In the genomic region with DNA sequence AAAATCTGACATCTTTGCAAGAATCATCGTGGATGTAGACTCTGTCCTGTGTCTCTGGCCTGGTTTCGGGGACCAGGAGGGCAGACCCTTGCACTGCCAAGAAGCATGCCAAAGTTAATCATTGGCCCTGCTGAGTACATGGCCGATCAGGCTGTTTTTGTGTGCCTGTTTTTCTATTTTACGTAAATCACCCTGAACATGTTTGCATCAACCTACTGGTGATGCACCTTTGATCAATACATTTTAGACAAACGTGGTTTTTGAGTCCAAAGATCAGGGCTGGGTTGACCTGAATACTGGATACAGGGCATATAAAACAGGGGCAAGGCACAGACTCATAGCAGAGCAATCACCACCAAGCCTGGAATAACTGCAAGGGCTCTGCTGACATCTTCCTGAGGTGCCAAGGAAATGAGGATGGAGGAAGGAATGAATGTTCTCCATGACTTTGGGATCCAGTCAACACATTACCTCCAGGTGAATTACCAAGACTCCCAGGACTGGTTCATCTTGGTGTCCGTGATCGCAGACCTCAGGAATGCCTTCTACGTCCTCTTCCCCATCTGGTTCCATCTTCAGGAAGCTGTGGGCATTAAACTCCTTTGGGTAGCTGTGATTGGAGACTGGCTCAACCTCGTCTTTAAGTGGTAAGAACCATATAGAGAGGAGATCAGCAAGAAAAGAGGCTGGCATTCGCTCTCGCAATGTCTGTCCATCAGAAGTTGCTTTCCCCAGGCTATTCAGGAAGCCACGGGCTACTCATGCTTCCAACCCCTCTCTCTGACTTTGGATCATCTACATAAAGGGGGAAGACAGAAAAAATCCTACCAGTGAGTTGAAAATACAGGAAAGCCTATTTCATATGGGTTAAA, we compare ENCODE assay signal across 1 cellular context.
TF ChIP-seq lines count a peak whose summit lies in the region.

A gene (plus strand): TSS at position 340 of the 872 bp plus-strand sequence. CDS start 78 bp downstream, at position 418.

TF ChIP-seq in HepG2, 621 proteins besides CTCF, POLR2A, EP300 and RAD21 (continued from another document and continues in another):
- TF ChIP-seq, protein P1, sequence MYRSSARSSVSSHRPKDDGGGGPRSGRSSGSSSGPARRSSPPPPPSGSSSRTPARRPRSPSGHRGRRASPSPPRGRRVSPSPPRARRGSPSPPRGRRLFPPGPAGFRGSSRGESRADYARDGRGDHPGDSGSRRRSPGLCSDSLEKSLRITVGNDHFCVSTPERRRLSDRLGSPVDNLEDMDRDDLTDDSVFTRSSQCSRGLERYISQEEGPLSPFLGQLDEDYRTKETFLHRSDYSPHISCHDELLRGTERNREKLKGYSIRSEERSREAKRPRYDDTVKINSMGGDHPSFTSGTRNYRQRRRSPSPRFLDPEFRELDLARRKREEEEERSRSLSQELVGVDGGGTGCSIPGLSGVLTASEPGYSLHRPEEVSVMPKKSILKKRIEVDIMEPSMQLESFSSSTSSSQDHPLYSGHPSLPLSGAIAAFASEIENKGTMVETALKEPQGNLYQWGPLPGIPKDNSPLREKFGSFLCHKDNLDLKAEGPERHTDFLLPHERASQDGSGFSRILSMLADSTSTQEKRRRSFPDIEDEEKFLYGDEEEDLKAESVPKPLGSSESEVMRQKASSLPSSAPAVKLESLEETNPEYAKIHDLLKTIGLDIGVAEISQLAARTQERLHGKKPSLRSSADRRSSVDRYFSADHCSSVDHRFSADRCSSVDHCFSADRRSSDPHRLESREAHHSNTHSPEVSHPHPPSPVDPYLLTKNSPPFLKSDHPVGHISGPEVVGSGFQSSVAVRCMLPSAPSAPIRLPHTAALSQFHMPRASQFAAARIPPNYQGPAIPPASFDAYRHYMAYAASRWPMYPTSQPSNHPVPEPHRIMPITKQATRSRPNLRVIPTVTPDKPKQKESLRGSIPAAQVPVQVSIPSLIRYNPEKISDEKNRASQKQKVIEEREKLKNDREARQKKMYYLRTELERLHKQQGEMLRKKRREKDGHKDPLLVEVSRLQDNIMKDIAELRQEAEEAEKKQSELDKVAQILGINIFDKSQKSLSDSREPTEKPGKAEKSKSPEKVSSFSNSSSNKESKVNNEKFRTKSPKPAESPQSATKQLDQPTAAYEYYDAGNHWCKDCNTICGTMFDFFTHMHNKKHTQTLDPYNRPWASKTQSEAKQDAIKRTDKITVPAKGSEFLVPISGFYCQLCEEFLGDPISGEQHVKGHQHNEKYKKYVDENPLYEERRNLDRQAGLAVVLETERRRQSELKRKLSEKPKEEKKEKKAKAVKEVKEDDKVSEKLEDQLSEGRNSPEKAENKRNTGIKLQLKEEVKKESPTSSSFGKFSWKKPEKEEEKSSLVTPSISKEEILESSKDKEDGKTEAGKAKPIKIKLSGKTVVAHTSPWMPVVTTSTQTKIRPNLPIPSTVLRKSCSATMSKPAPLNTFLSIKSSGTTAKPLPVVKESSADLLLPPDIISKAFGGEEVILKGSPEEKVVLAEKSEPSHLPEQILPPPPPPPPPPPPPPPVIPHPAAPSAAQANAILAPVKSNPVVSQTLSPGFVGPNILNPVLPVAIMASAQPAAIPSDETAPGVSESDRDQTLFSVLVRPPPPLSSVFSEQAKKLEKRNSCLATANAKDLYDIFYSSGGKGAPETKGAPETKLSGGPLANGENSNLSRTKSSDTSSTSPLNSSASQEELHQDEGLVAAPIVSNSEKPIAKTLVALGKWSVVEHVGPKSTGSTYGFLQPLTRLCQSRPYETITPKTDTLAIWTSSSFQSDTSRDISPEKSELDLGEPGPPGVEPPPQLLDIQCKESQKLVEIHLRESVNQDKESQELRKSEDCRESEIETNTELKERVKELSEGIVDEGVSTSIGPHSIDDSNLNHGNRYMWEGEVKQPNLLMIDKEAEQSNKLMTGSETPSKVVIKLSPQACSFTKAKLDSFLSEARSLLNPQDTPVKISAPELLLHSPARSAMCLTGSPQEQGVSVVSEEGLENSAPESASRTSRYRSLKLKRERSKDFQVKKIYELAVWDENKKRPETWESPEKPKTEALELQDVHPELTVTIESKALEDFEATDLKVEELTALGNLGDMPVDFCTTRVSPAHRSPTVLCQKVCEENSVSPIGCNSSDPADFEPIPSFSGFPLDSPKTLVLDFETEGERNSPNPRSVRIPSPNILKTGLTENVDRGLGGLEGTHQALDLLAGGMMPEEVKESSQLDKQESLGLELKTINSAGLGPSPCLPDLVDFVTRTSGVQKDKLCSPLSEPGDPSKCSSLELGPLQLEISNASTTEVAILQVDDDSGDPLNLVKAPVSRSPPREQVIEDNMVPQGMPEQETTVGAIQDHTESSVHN (CRISPR knock-in tag; IDR thresholded peaks at IDR 0.05): no peak
- TF ChIP-seq, protein P2, sequence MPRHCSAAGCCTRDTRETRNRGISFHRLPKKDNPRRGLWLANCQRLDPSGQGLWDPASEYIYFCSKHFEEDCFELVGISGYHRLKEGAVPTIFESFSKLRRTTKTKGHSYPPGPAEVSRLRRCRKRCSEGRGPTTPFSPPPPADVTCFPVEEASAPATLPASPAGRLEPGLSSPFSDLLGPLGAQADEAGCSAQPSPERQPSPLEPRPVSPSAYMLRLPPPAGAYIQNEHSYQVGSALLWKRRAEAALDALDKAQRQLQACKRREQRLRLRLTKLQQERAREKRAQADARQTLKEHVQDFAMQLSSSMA (CRISPR knock-in tag; IDR thresholded peaks at IDR 0.05): no peak
- no peak for TF ChIP-seq KLF13 (CRISPR knock-in tag; IDR thresholded peaks at IDR 0.05)
- peak; percentile 59 for TF ChIP-seq SKI (IDR thresholded peaks at IDR 0.05; ENCODE audit: partially characterized antibody)
- peak; percentile 26 for TF ChIP-seq PHF5A (CRISPR knock-in tag; IDR thresholded peaks at IDR 0.05; ENCODE audit: low read depth, unreplicated experiment)
- no peak for TF ChIP-seq ZNF782 (CRISPR knock-in tag; IDR thresholded peaks at IDR 0.05; ENCODE audit: borderline replicate concordance)
- TF ChIP-seq TMF1 (CRISPR knock-in tag; IDR thresholded peaks at IDR 0.05; ENCODE audit: low read depth): no peak
- TF ChIP-seq IRX3 (CRISPR knock-in tag; IDR thresholded peaks at IDR 0.05; ENCODE audit: borderline replicate concordance, low read depth): no peak
- no peak for TF ChIP-seq PCBP2 (optimal IDR thresholded peaks at IDR 0.05; ENCODE audit: low read depth, low read length, poor library complexity, severe bottlenecking)
- no peak for TF ChIP-seq ZNF790 (CRISPR knock-in tag; IDR thresholded peaks at IDR 0.05; ENCODE audit: borderline replicate concordance)
- no peak for TF ChIP-seq NAIF1 (CRISPR knock-in tag; IDR thresholded peaks at IDR 0.05; ENCODE audit: borderline replicate concordance)
- peak; percentile 70; the same call in 1 of the 2 replicates for TF ChIP-seq PAF1 (CRISPR knock-in tag; IDR thresholded peaks at IDR 0.05)
- TF ChIP-seq, protein P3, sequence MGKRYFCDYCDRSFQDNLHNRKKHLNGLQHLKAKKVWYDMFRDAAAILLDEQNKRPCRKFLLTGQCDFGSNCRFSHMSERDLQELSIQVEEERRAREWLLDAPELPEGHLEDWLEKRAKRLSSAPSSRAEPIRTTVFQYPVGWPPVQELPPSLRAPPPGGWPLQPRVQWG (CRISPR knock-in tag; IDR thresholded peaks at IDR 0.05; ENCODE audit: borderline replicate concordance, low read depth): no peak
- TF ChIP-seq, protein P4, sequence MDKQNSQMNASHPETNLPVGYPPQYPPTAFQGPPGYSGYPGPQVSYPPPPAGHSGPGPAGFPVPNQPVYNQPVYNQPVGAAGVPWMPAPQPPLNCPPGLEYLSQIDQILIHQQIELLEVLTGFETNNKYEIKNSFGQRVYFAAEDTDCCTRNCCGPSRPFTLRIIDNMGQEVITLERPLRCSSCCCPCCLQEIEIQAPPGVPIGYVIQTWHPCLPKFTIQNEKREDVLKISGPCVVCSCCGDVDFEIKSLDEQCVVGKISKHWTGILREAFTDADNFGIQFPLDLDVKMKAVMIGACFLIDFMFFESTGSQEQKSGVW (CRISPR knock-in tag; IDR thresholded peaks at IDR 0.05; ENCODE audit: borderline replicate concordance): no peak; the same call in 1 of the 2 replicates
- TF ChIP-seq, protein P5, sequence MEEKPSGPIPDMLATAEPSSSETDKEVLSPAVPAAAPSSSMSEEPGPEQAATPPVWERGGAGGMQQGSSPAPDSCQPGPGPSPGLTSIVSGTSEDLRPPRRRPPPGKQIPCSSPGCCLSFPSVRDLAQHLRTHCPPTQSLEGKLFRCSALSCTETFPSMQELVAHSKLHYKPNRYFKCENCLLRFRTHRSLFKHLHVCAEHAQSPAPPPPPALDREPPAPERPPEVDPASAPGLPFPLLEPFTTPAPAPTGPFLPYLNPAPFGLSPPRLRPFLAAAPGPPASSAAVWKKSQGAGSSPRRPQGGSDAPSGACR (CRISPR knock-in tag; IDR thresholded peaks at IDR 0.05): peak; percentile 89
- TF ChIP-seq, protein P6, sequence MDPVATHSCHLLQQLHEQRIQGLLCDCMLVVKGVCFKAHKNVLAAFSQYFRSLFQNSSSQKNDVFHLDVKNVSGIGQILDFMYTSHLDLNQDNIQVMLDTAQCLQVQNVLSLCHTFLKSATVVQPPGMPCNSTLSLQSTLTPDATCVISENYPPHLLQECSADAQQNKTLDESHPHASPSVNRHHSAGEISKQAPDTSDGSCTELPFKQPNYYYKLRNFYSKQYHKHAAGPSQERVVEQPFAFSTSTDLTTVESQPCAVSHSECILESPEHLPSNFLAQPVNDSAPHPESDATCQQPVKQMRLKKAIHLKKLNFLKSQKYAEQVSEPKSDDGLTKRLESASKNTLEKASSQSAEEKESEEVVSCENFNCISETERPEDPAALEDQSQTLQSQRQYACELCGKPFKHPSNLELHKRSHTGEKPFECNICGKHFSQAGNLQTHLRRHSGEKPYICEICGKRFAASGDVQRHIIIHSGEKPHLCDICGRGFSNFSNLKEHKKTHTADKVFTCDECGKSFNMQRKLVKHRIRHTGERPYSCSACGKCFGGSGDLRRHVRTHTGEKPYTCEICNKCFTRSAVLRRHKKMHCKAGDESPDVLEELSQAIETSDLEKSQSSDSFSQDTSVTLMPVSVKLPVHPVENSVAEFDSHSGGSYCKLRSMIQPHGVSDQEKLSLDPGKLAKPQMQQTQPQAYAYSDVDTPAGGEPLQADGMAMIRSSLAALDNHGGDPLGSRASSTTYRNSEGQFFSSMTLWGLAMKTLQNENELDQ (CRISPR knock-in tag; IDR thresholded peaks at IDR 0.05; ENCODE audit: borderline replicate concordance): no peak
- no peak for TF ChIP-seq NBN (conservative IDR thresholded peaks at IDR 0.05)
- TF ChIP-seq, protein P7, sequence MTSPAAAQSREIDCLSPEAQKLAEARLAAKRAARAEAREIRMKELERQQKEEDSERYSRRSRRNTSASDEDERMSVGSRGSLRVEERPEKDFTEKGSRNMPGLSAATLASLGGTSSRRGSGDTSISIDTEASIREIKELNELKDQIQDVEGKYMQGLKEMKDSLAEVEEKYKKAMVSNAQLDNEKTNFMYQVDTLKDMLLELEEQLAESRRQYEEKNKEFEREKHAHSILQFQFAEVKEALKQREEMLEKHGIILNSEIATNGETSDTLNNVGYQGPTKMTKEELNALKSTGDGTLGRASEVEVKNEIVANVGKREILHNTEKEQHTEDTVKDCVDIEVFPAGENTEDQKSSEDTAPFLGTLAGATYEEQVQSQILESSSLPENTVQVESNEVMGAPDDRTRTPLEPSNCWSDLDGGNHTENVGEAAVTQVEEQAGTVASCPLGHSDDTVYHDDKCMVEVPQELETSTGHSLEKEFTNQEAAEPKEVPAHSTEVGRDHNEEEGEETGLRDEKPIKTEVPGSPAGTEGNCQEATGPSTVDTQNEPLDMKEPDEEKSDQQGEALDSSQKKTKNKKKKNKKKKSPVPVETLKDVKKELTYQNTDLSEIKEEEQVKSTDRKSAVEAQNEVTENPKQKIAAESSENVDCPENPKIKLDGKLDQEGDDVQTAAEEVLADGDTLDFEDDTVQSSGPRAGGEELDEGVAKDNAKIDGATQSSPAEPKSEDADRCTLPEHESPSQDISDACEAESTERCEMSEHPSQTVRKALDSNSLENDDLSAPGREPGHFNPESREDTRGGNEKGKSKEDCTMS (CRISPR knock-in tag; conservative IDR thresholded peaks at IDR 0.05): no peak
- TF ChIP-seq HOXA3 (CRISPR knock-in tag; IDR thresholded peaks at IDR 0.05): peak; percentile 88
- no peak for TF ChIP-seq RBFOX2 (IDR thresholded peaks at IDR 0.05; ENCODE audit: low read depth, low read length)
- TF ChIP-seq ZSCAN20 (CRISPR knock-in tag; IDR thresholded peaks at IDR 0.05; ENCODE audit: borderline replicate concordance): no peak
- no peak for TF ChIP-seq ZNF615 (CRISPR knock-in tag; IDR thresholded peaks at IDR 0.05; ENCODE audit: borderline replicate concordance)
- TF ChIP-seq SRSF1 (optimal IDR thresholded peaks at IDR 0.05; ENCODE audit: low read depth, low read length): no peak
- TF ChIP-seq PRMT3 (CRISPR knock-in tag; IDR thresholded peaks at IDR 0.05; ENCODE audit: borderline replicate concordance, low read depth): no peak
- TF ChIP-seq ZNF10 (CRISPR knock-in tag; IDR thresholded peaks at IDR 0.05; ENCODE audit: borderline replicate concordance, low read depth): no peak
- TF ChIP-seq, protein P8, sequence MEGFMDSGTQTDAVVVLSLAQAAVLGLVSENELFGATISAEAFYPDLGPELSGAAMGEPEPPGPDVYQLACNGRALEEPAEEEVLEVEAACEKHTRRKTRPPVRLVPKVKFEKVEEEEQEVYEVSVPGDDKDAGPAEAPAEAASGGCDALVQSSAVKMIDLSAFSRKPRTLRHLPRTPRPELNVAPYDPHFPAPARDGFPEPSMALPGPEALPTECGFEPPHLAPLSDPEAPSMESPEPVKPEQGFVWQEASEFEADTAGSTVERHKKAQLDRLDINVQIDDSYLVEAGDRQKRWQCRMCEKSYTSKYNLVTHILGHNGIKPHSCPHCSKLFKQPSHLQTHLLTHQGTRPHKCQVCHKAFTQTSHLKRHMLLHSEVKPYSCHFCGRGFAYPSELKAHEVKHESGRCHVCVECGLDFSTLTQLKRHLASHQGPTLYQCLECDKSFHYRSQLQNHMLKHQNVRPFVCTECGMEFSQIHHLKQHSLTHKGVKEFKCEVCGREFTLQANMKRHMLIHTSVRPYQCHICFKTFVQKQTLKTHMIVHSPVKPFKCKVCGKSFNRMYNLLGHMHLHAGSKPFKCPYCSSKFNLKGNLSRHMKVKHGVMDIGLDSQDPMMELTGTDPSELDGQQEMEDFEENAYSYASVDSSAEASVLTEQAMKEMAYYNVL (CRISPR knock-in tag; IDR thresholded peaks at IDR 0.05; ENCODE audit: borderline replicate concordance): no peak
- TF ChIP-seq, protein P9, sequence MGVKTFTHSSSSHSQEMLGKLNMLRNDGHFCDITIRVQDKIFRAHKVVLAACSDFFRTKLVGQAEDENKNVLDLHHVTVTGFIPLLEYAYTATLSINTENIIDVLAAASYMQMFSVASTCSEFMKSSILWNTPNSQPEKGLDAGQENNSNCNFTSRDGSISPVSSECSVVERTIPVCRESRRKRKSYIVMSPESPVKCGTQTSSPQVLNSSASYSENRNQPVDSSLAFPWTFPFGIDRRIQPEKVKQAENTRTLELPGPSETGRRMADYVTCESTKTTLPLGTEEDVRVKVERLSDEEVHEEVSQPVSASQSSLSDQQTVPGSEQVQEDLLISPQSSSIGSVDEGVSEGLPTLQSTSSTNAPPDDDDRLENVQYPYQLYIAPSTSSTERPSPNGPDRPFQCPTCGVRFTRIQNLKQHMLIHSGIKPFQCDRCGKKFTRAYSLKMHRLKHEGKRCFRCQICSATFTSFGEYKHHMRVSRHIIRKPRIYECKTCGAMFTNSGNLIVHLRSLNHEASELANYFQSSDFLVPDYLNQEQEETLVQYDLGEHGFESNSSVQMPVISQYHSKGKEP (CRISPR knock-in tag; IDR thresholded peaks at IDR 0.05): no peak
- no peak for TF ChIP-seq ZIK1 (CRISPR knock-in tag; IDR thresholded peaks at IDR 0.05; ENCODE audit: borderline replicate concordance, low read depth)
- TF ChIP-seq, protein P10, sequence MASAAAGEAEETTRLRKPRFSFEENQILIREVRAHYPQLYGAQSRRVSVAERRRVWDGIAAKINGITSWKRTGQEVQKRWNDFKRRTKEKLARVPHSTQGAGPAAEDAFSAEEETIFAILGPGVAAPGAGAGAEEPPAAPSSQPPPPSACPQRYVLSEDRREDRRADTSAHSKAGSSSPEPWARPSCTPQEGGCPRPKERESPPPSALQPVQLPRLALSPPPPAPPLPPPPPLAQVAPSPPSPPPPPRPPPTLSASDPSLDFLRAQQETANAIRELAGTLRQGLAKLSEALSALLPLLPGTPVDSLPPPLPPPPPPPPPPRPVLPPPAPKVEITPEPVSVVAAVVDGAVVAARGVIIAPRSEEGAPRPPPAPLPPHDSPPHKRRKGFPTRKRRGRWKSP (CRISPR knock-in tag; IDR thresholded peaks at IDR 0.05): no peak; the same call in 1 of the 2 replicates
